ENCODE assay signal across 9 cellular contexts in genomic region chr15:60580650-60581415, GRCh38.
DNase-seq lines count a peak whose midpoint lies in the region; ATAC-seq and TF ChIP-seq lines count a peak whose summit lies in the region.
"Had no signal": no experiment of that assay in that cellular context is flagged by ENCODE, and none has a peak within 500 bp of the region (broad histone marks: within the 10 kb centered on the region; RNA-seq: fewer than 3 reads in every experiment).

No MANE protein-coding gene starts in this region.

- TF ChIP-seq POLR2A in suprapubic skin (IDR thresholded peaks at IDR 0.05) = no peak

- TF ChIP-seq CTCF in suprapubic skin (IDR thresholded peaks at IDR 0.05) (no peak), right atrium auricular region (IDR thresholded peaks at IDR 0.05) (no peak)

- no peaks in the 10 kb centered on the region for H3K27me3 Mint-ChIP-seq in activated CD4-positive, alpha-beta T cell treated with anti-CD3 and anti-CD28 coated beads, Interleukin-2, amount 10 ng/mL, durations not matched to agents 7 days and 5 days

- DNase-seq in activated CD8-positive, alpha-beta memory T cell treated with anti-CD3 and anti-CD28 coated beads, Interleukin-2, amount 50 U/mL, for 4 hours = peak; percentile 32
- no peak for DNase-seq in activated CD8-positive, alpha-beta memory T cell treated with anti-CD3 and anti-CD28 coated beads, Interleukin-2, amount 50 U/mL, for 48 hours
- peak; percentile 73 for DNase-seq in activated CD4-positive, alpha-beta T cell treated with anti-CD3 and anti-CD28 coated beads, Interleukin-2, amount 10 ng/mL, durations not matched to agents 7 days and 5 days
- DNase-seq in suprapubic skin (ENCODE audit: low spot score in 2 of 2) = no peak
- DNase-seq in NCI-H128 (lab: John Stamatoyannopoulos, UW; ENCODE audit: unreplicated experiment) = no peak
- no peak for DNase-seq in right atrium auricular region (ENCODE audit: low spot score)
- DNase-seq: dermis blood vessel endothelial cell had no signal

- WGBS in suprapubic skin = 66% methylated on average over 8 of the region's 8 CpGs

- H3K4me3 ChIP-seq in suprapubic skin = no peak overlapping the region
- no peak overlapping the region for H3K4me3 ChIP-seq in right atrium auricular region

- H3K4me1 ChIP-seq in suprapubic skin = peaks cover 67% of the 10 kb centered on the region
- H3K4me1 ChIP-seq in right atrium auricular region = peaks cover 0 to 13% of the 10 kb centered on the region in 2 donors

- no peak for TF ChIP-seq EP300 in suprapubic skin (IDR thresholded peaks at IDR 0.05)

- ATAC-seq in esophagus mucosa (peak; percentile 48), GM19351 (IDR thresholded peaks at IDR 0.05; ENCODE audit: unreplicated experiment) (no peak)

- H3K36me3 Mint-ChIP-seq in activated CD4-positive, alpha-beta T cell treated with anti-CD3 and anti-CD28 coated beads, Interleukin-2, amount 10 ng/mL, durations not matched to agents 7 days and 5 days (ENCODE audit: low read depth) = peaks cover 33% of the 10 kb centered on the region

- peaks cover 4% of the 10 kb centered on the region for H3K9me3 Mint-ChIP-seq in activated CD4-positive, alpha-beta T cell treated with anti-CD3 and anti-CD28 coated beads, Interleukin-2, amount 10 ng/mL, durations not matched to agents 7 days and 5 days

- H3K9me3 ChIP-seq in suprapubic skin (no peaks in the 10 kb centered on the region), right atrium auricular region (no peaks in the 10 kb centered on the region)

- peaks cover 86% of the 10 kb centered on the region for H3K4me1 Mint-ChIP-seq in activated CD4-positive, alpha-beta T cell treated with anti-CD3 and anti-CD28 coated beads, Interleukin-2, amount 10 ng/mL, durations not matched to agents 7 days and 5 days

- H3K4me3 Mint-ChIP-seq in activated CD4-positive, alpha-beta T cell treated with anti-CD3 and anti-CD28 coated beads, Interleukin-2, amount 10 ng/mL, durations not matched to agents 7 days and 5 days = peak overlapping the region; percentile 62

- POLR2A ChIA-PET in activated CD4-positive, alpha-beta T cell treated with anti-CD3 and anti-CD28 coated beads, Interleukin-2, amount 10 ng/mL, durations not matched to agents 7 days and 5 days (lab: Charles Lee) = interaction anchor here (0.6 kb wide), 2 partner anchors 24 to 103 kb away, joined by 3 to 4 read pairs; no protein-coding TSS in a partner anchor

- H3K27ac ChIP-seq in suprapubic skin = peak overlapping the region; percentile 75
- H3K27ac ChIP-seq in right atrium auricular region = no peak overlapping the region

- H3K27me3 ChIP-seq in suprapubic skin (no peaks in the 10 kb centered on the region), right atrium auricular region (no peaks in the 10 kb centered on the region)

- H3K27ac Mint-ChIP-seq in activated CD4-positive, alpha-beta T cell treated with anti-CD3 and anti-CD28 coated beads, Interleukin-2, amount 10 ng/mL, durations not matched to agents 7 days and 5 days = peak overlapping the region; percentile 95

- no peaks in the 10 kb centered on the region for H3K36me3 ChIP-seq in suprapubic skin
- no peaks in the 10 kb centered on the region for H3K36me3 ChIP-seq in right atrium auricular region

- CTCF ChIA-PET in activated CD4-positive, alpha-beta T cell treated with anti-CD3 and anti-CD28 coated beads, Interleukin-2, amount 10 ng/mL, durations not matched to agents 7 days and 5 days (lab: Charles Lee) = interaction anchor here (0.8 to 2.6 kb wide), 6 partner anchors 9 to 220 kb away, joined by 3 to 7 read pairs (median 4); no protein-coding TSS in a partner anchor

Comparison
In these comparisons a context has a peak if more than half of its experiments do, and no peak if none do; other contexts are left out.
1. DNase-seq: peak in activated CD8-positive, alpha-beta memory T cell treated with anti-CD3 and anti-CD28 coated beads, Interleukin-2, amount 50 U/mL, for 4 hours (single experiment) and activated CD4-positive, alpha-beta T cell treated with anti-CD3 and anti-CD28 coated beads, Interleukin-2, amount 10 ng/mL, durations not matched to agents 7 days and 5 days (single experiment); none in activated CD8-positive, alpha-beta memory T cell treated with anti-CD3 and anti-CD28 coated beads, Interleukin-2, amount 50 U/mL, for 48 hours (single experiment), suprapubic skin (0 of 2), NCI-H128 (single experiment) and right atrium auricular region (single experiment).